Comparison of ENCODE assay signal across 1 cellular context in genomic region chr3:194801378-194802124, GRCh38.
TF ChIP-seq lines count a peak whose summit lies in the region.

No MANE protein-coding gene starts in this region.

TF ChIP-seq in endothelial cell of umbilical vein, 7 proteins besides CTCF, POLR2A, EP300 and RAD21:
- no peak for TF ChIP-seq POLR2AphosphoS5 (IDR thresholded peaks at IDR 0.05; ENCODE audit: insufficient read depth, low read depth, low read length)
- TF ChIP-seq MYC (IDR thresholded peaks at IDR 0.05; ENCODE audit: low read depth, low read length), result no peak
- no peak for TF ChIP-seq MAX (IDR thresholded peaks at IDR 0.05; ENCODE audit: insufficient read depth, insufficient read length)
- no peak for TF ChIP-seq GATA2 (IDR thresholded peaks at IDR 0.05; ENCODE audit: insufficient read depth, insufficient read length, low read depth, low read length)
- no peak for TF ChIP-seq EZH2 (IDR thresholded peaks at IDR 0.05; ENCODE audit: borderline replicate concordance, low read depth, low read length, severe bottlenecking)
- TF ChIP-seq FOS (IDR thresholded peaks at IDR 0.05; ENCODE audit: borderline replicate concordance, insufficient read depth, low read length), result no peak
- no peak for TF ChIP-seq JUN (IDR thresholded peaks at IDR 0.05; ENCODE audit: borderline replicate concordance, insufficient read depth, insufficient read length, low read depth)
